Comparison of ENCODE assay signal across 22 cellular contexts in the genomic region with DNA sequence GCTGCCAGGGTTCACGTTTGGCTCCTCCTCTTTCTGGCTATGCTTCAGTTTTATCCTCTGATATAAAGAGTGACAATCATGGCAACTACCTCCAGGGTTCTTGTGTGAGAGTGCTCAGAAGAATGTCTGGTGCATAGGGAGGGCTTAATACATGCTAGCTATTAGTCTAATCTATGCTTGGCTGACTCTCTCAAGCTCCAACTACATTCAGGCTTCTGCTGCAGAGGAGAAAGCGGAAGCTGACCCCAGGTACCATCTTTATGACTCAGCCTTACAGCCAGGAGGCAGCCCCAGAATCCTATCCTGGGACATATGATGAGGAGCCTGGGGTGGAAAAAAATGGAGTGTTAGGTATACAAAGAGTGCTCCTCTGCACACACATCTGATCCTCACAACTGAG. TPM values are rescaled to one million over a fixed set of nuclear protein-coding genes. Genes with fewer than 3 reads are reported as not detected.
"Had no signal": no experiment of that assay in that cellular context is flagged by ENCODE, and none has a peak within 500 bp of the region (broad histone marks: within the 10 kb centered on the region; RNA-seq: fewer than 3 reads in every experiment).

No MANE protein-coding gene starts in this region.

- H3K27me3 Mint-ChIP-seq: activated CD8-positive, alpha-beta T cell treated with anti-CD3 and anti-CD28 coated beads for 36 hours; stimulated activated naive B cell treated with anti-CD40 and anti-IgM and Interleukin-4, amounts not matched to agents 10 μg/mL and 1 μg/mL and 100 μg/mL, for 72 hours had no signal

- DNase-seq: activated CD4-positive, alpha-beta T cell treated with anti-CD3 and anti-CD28 coated beads for 48 hours; activated CD8-positive, alpha-beta T cell treated with anti-CD3 and anti-CD28 coated beads for 36 hours; activated naive CD4-positive, alpha-beta T cell treated with anti-CD3 and anti-CD28 coated beads for 36 hours; activated T-cell treated with anti-CD3 and anti-CD28 coated beads, Interleukin-2, amount 50 U/mL, for 1 hour; body of pancreas; caudate nucleus; colonic mucosa; erythroblast; gastrocnemius medialis; heart left ventricle; kidney glomerular epithelial cell; left ventricle myocardium superior; nephron progenitor cell; nucleus accumbens; sigmoid colon; spleen; stimulated activated CD4-positive, alpha-beta T cell treated with anti-CD3 and anti-CD28 coated beads, Interleukin-4, amount 100 ng/mL, for 4 hours; stimulated activated naive B cell treated with anti-CD40 and anti-IgM and Interleukin-4, amounts not matched to agents 10 μg/mL and 1 μg/mL and 100 μg/mL, for 72 hours; upper lobe of right lung had no signal

- H3K36me3 ChIP-seq: colonic mucosa, gastrocnemius medialis, heart left ventricle, sigmoid colon, spleen, thoracic aorta, upper lobe of right lung had no signal

- H3K4me1 ChIP-seq: body of pancreas, colonic mucosa, gastrocnemius medialis, heart left ventricle, sigmoid colon, spleen, upper lobe of right lung had no signal

- ATAC-seq: activated CD8-positive, alpha-beta T cell treated with anti-CD3 and anti-CD28 coated beads for 36 hours; body of pancreas; gastrocnemius medialis; heart left ventricle; left ventricle myocardium superior had no signal

- H3K4me1 Mint-ChIP-seq: nephron progenitor cell, WTC11 had no signal

- H3K9me3 ChIP-seq: body of pancreas, colonic mucosa, gastrocnemius medialis, heart left ventricle, sigmoid colon, spleen, thoracic aorta, upper lobe of right lung had no signal

- H3K27ac Mint-ChIP-seq: activated CD8-positive, alpha-beta T cell treated with anti-CD3 and anti-CD28 coated beads for 36 hours; activated naive CD4-positive, alpha-beta T cell treated with anti-CD3 and anti-CD28 coated beads for 36 hours; nephron progenitor cell; stimulated activated naive B cell treated with anti-CD40 and anti-IgM and Interleukin-4, amounts not matched to agents 10 μg/mL and 1 μg/mL and 100 μg/mL, for 72 hours; WTC11 had no signal

- H3K36me3 Mint-ChIP-seq: stimulated activated naive B cell treated with anti-CD40 and anti-IgM and Interleukin-4, amounts not matched to agents 10 μg/mL and 1 μg/mL and 100 μg/mL, for 72 hours; WTC11 had no signal

- H3K4me3 ChIP-seq: body of pancreas, colonic mucosa, gastrocnemius medialis, heart left ventricle, sigmoid colon, spleen, thoracic aorta, upper lobe of right lung had no signal

- H3K4me3 Mint-ChIP-seq: activated CD8-positive, alpha-beta T cell treated with anti-CD3 and anti-CD28 coated beads for 36 hours; activated naive CD4-positive, alpha-beta T cell treated with anti-CD3 and anti-CD28 coated beads for 36 hours; nephron progenitor cell; stimulated activated naive B cell treated with anti-CD40 and anti-IgM and Interleukin-4, amounts not matched to agents 10 μg/mL and 1 μg/mL and 100 μg/mL, for 72 hours; WTC11 had no signal

- H3K27ac ChIP-seq: body of pancreas, colonic mucosa, gastrocnemius medialis, heart left ventricle, sigmoid colon, spleen, thoracic aorta, upper lobe of right lung had no signal

- H3K27me3 ChIP-seq: body of pancreas, colonic mucosa, gastrocnemius medialis, heart left ventricle, sigmoid colon, spleen, upper lobe of right lung had no signal

- H3K9me3 Mint-ChIP-seq: activated CD8-positive, alpha-beta T cell treated with anti-CD3 and anti-CD28 coated beads for 36 hours; activated naive CD4-positive, alpha-beta T cell treated with anti-CD3 and anti-CD28 coated beads for 36 hours; nephron progenitor cell; stimulated activated naive B cell treated with anti-CD40 and anti-IgM and Interleukin-4, amounts not matched to agents 10 μg/mL and 1 μg/mL and 100 μg/mL, for 72 hours had no signal

RNA-seq across cellular contexts. Expression of gene RASGRF2, which starts 32.1 kb away (rescaled TPM):
- total RNA-seq: myocyte had no signal
